8 cellular contexts compared by ENCODE assay signal in genomic region chr5:122756263-122756911, GRCh38. TPM values are rescaled to one million over a fixed set of nuclear protein-coding genes. Genes with fewer than 3 reads are reported as not detected.
DNase-seq lines count a peak whose midpoint lies in the region; ATAC-seq and TF ChIP-seq lines count a peak whose summit lies in the region.

No MANE protein-coding gene starts in this region.

- no peak for TF ChIP-seq POLR2A in testis (IDR thresholded peaks at IDR 0.05)

- DNase-seq in OCI-M1 (lab: John Stamatoyannopoulos, UW) = peak; percentile 42
- peak; percentile 12 for DNase-seq in glomerular visceral epithelial cell (ENCODE audit: extremely low spot score)
- no peak for DNase-seq in NCI-H2171 treated with DMSO at 0.1 percent for 48 hours (lab: John Stamatoyannopoulos, UW)
- DNase-seq in testis = no peak
- DNase-seq in colonic mucosa = no peak
- DNase-seq in stimulated activated CD4-positive, alpha-beta T cell treated with anti-CD3 and anti-CD28 coated beads, Interleukin-15, amount 100 ng/mL, for 24 hours = no peak

- TF ChIP-seq CTCF in testis (IDR thresholded peaks at IDR 0.05) (no peak), colonic mucosa (IDR thresholded peaks at IDR 0.05) (no peak)

- no peaks in the 10 kb centered on the region for H3K9me3 ChIP-seq in testis
- no peaks in the 10 kb centered on the region for H3K9me3 ChIP-seq in colonic mucosa

- peak; percentile 83 for ATAC-seq in GM18519 (IDR thresholded peaks at IDR 0.05; ENCODE audit: low FRiP score, unreplicated experiment)
- ATAC-seq in HG02759 (IDR thresholded peaks at IDR 0.05; ENCODE audit: unreplicated experiment) = peak; percentile 74

- H3K4me1 ChIP-seq in testis = no peaks in the 10 kb centered on the region
- no peaks in the 10 kb centered on the region for H3K4me1 ChIP-seq in colonic mucosa

- WGBS in testis, 2 donors = 83 to 88% methylated on average over 2 of the region's 2 CpGs

- H3K4me3 ChIP-seq in testis (no peak overlapping the region), colonic mucosa (no peak overlapping the region)

- H3K27ac ChIP-seq in testis (no peak overlapping the region), colonic mucosa (no peak overlapping the region)

- H3K27me3 ChIP-seq in testis = no peaks in the 10 kb centered on the region
- H3K27me3 ChIP-seq in colonic mucosa = no peaks in the 10 kb centered on the region

- intact Hi-C loops in testis (cut with DNase I; ENCODE audit: low total_unique reads) = no loop called here
- intact Hi-C loops in colonic mucosa (cut with DNase I) = no loop called here

- H3K9ac ChIP-seq in colonic mucosa (ENCODE audit: low read depth in 2 of 2, low read length in 2 of 2) = no peak overlapping the region

- H3K36me3 ChIP-seq in testis (ENCODE audit: low read depth, missing control alignments) (no peaks in the 10 kb centered on the region), colonic mucosa (no peaks in the 10 kb centered on the region)

RNA-seq across cellular contexts. Expression of gene SNX2, which starts 18.5 kb away (rescaled TPM):
- total RNA-seq in testis = 10 to 100 TPM; 48.4 to 59.5 TPM
- polyA plus RNA-seq in testis (ENCODE audit: insufficient read depth, low read depth, low replicate concordance) = 38.5 TPM
- total RNA-seq in colonic mucosa = 10 to 100 TPM; 61.0 to 71.9 TPM

Comparison
In these comparisons a context has a peak if more than half of its experiments do, and no peak if none do; other contexts are left out.
1. DNase-seq: peak in OCI-M1 (single experiment) and glomerular visceral epithelial cell (single experiment); none in NCI-H2171 treated with DMSO at 0.1 percent for 48 hours (single experiment), testis (single experiment), colonic mucosa (single experiment) and stimulated activated CD4-positive, alpha-beta T cell treated with anti-CD3 and anti-CD28 coated beads, Interleukin-15, amount 100 ng/mL, for 24 hours (single experiment).